Comparison of ENCODE assay signal across 1 cellular context in genomic region chr19:36527873-36528193, GRCh38.
TF ChIP-seq lines count a peak whose summit lies in the region.

No MANE protein-coding gene starts in this region.

TF ChIP-seq in IMR-90, 13 proteins besides CTCF, POLR2A, EP300 and RAD21:
- TF ChIP-seq NFE2L2 (IDR thresholded peaks at IDR 0.05; ENCODE audit: low read depth, low read length) (no peak), MAZ (IDR thresholded peaks at IDR 0.05; ENCODE audit: borderline replicate concordance, low read depth, low read length) (no peak), ELK1 (IDR thresholded peaks at IDR 0.05; ENCODE audit: borderline replicate concordance, low read depth, low read length) (no peak), CEBPB (IDR thresholded peaks at IDR 0.05; ENCODE audit: low read depth, low read length) (no peak)
TF ChIP-seq in IMR-90: peak in this region for 0.
